Comparison of ENCODE assay signal across 8 cellular contexts in the genomic region with DNA sequence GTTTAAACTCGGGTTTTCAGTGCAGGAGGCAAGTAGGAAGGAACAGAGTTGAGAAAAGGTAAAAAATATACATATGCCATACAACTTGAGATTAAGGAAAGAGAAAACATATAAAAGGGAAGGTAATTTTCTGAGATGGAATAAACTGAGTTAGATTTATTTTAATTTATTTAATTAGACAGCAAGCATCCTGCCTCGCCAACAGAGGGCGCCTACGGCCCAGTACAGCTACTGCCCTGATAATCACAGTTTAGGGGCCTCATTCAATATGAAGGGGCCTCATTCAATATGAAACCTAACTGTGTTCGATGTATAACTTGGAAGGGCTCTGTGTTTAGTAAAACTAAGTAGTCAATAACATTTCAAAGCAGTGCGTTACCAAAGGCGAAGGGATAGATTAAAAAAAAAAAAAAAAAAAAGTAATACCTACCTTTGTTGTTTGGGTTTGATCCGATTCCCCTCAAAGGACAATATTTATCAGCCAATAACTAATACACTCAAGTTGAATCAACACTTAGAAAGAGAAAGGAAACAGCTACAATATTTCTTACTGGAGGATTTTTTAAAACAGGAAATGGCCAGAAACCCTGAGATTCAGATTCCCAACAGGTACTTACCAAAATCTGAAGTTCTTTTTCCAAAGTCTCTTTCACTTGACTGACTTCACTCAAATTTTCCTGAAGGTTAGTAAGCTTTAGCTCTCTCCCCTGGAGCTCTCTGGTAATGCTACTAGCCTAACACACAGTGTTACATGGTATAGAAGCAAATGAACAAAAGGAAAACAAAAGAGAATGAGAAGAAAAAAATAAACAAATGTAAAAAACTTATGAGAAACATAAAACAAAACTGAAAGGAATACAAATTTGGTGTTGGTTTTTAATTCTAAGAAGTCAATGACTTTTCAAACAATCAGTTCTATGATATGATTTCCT.
DNase-seq lines count a peak whose midpoint lies in the region; ATAC-seq lines count a peak whose summit lies in the region.

No MANE protein-coding gene starts in this region.

- no peak overlapping the region for H2AFZ ChIP-seq in GM23248

- H3K4me1 ChIP-seq in GM23248 (ENCODE audit: insufficient read depth): no peaks in the 10 kb centered on the region

- in situ Hi-C loops in GM23248 (cut with MboI): no loop called here

- H3K9me2 ChIP-seq in GM23248 (ENCODE audit: insufficient read depth): no peaks in the 10 kb centered on the region

- no peaks in the 10 kb centered on the region for H3K9me3 Mint-ChIP-seq in activated naive CD4-positive, alpha-beta T cell treated with anti-CD3 and anti-CD28 coated beads for 36 hours

- no peaks in the 10 kb centered on the region for H4K20me1 ChIP-seq in GM23248 (ENCODE audit: insufficient read depth)

- peaks cover 75% of the 10 kb centered on the region for H3K36me3 ChIP-seq in GM23248 (ENCODE audit: low read depth)

- DNase-seq in AG08396 (ENCODE audit: low spot score) (peak; percentile 28), GM23248 (peak; percentile 59), RKO (ENCODE audit: low spot score) (peak; percentile 71), iPS-NIHi7 (ENCODE audit: extremely low spot score) (peak; percentile 68), NK-92 (lab: John Stamatoyannopoulos, UW; ENCODE audit: unreplicated experiment) (no peak)
- peak; percentile 63 for DNase-seq in activated naive CD4-positive, alpha-beta T cell treated with anti-CD3 and anti-CD28 coated beads for 36 hours
- peak; percentile 8 to 40 for DNase-seq in stimulated activated CD8-positive, alpha-beta memory T cell treated with anti-CD3 and anti-CD28 coated beads, Interleukin-2, amount 100 ng/mL, for 48 hours (ENCODE audit: low read depth in 2 of 2)

- H3K27me3 ChIP-seq in GM23248 (replicated peaks; ENCODE audit: insufficient read depth): no peaks in the 10 kb centered on the region

- CTCF ChIA-PET in activated naive CD4-positive, alpha-beta T cell treated with anti-CD3 and anti-CD28 coated beads for 36 hours (lab: Charles Lee): interaction anchor here (0.5 to 3.8 kb wide), 13 partner anchors 9 to 525 kb away, joined by 3 to 21 read pairs (median 4); no protein-coding TSS in a partner anchor

- H3K4me1 Mint-ChIP-seq in activated naive CD4-positive, alpha-beta T cell treated with anti-CD3 and anti-CD28 coated beads for 36 hours (ENCODE audit: low read depth): peaks cover 11% of the 10 kb centered on the region

- H3K36me3 Mint-ChIP-seq in activated naive CD4-positive, alpha-beta T cell treated with anti-CD3 and anti-CD28 coated beads for 36 hours (ENCODE audit: low read depth): peaks cover 18% of the 10 kb centered on the region

- no peak overlapping the region for H3K9ac ChIP-seq in GM23248

- intact Hi-C loops in activated naive CD4-positive, alpha-beta T cell treated with anti-CD3 and anti-CD28 coated beads for 36 hours (cut with micrococcal nuclease): loop anchor here (1.0 to 2.0 kb wide), 3 partner anchors 87 to 417 kb away; partner anchors contain the start of genes CLIP1 and DENR

- no peak overlapping the region for H3K4me3 ChIP-seq in GM23248

- no peaks in the 10 kb centered on the region for H3K27me3 Mint-ChIP-seq in activated naive CD4-positive, alpha-beta T cell treated with anti-CD3 and anti-CD28 coated beads for 36 hours (ENCODE audit: low read depth)

- peak overlapping the region; percentile 32 for H3K27ac Mint-ChIP-seq in activated naive CD4-positive, alpha-beta T cell treated with anti-CD3 and anti-CD28 coated beads for 36 hours

- no peak overlapping the region for H3K4me3 Mint-ChIP-seq in activated naive CD4-positive, alpha-beta T cell treated with anti-CD3 and anti-CD28 coated beads for 36 hours

- no peak overlapping the region for H3K4me2 ChIP-seq in GM23248 (ENCODE audit: unreplicated experiment)

- no peaks in the 10 kb centered on the region; the same call in 1 of the 2 replicates for H3K79me2 ChIP-seq in GM23248 (ENCODE audit: insufficient read depth)

- no peak for ATAC-seq in HG02852 (IDR thresholded peaks at IDR 0.05; ENCODE audit: unreplicated experiment)

- peaks cover 17% of the 10 kb centered on the region for H3F3A ChIP-seq in GM23248 (ENCODE audit: insufficient read depth)

- H3K27ac ChIP-seq in GM23248: no peak overlapping the region; the same call in 1 of the 2 replicates

- 68 to 69% methylated on average over 8 of the region's 8 CpGs for WGBS in GM23248 (ENCODE audit: low coverage in 1 of 2, low lambda C conversion rate in 2 of 2, missing lambda C conversion rate in 2 of 2), 2 experiments

- no peaks in the 10 kb centered on the region for H3K9me3 ChIP-seq in GM23248 (ENCODE audit: low read depth)
